7 cellular contexts compared by ENCODE assay signal in genomic region chr1:154352245-154352580, GRCh38. TPM values are rescaled to one million over a fixed set of nuclear protein-coding genes. Genes with fewer than 3 reads are reported as not detected.
A peak's percentile ranks its signal among the peaks of the same experiment; 100 is the strongest.
DNase-seq lines count a peak whose midpoint lies in the region; ATAC-seq and TF ChIP-seq lines count a peak whose summit lies in the region.

No MANE protein-coding gene starts in this region.

- ATAC-seq in GM18868 (IDR thresholded peaks at IDR 0.05; ENCODE audit: unreplicated experiment) = no peak

- H3K9me3 ChIP-seq in iPS-18a (ENCODE audit: control insufficient read depth, low read depth, low read length) (no peaks in the 10 kb centered on the region), spleen (no peaks in the 10 kb centered on the region)

- TF ChIP-seq CTCF in HFFc6 (IDR thresholded peaks at IDR 0.05) (no peak), spleen (IDR thresholded peaks at IDR 0.05 in 8 of 11, conservative IDR thresholded peaks at IDR 0.05 in 3 of 11) (no peak)

- intact Hi-C loops in activated T-helper 1 cell treated with anti-CD3 and anti-CD28 coated beads, Interleukin-12 subunit alpha, Interleukin-12 subunit beta, Interleukin-2, Interleukin-4 antibody, amounts not matched to agents 30 ng/mL and 10 ng/mL and 1 ng/mL, durations not matched to agents 14 hours and 24 hours and 36 hours (cut with micrococcal nuclease) = loop anchor here (2.0 to 5.0 kb wide), 3 partner anchors 35 to 125 kb away; no protein-coding TSS in a partner anchor
- intact Hi-C loops in spleen (cut with DNase I; ENCODE audit: low total_unique reads) = no loop called here

- H3K4me3 Mint-ChIP-seq in HFFc6 = peak overlapping the region; percentile 77
- peak overlapping the region; percentile 77 for H3K4me3 Mint-ChIP-seq in activated T-helper 1 cell treated with anti-CD3 and anti-CD28 coated beads, Interleukin-12 subunit alpha, Interleukin-12 subunit beta, Interleukin-2, Interleukin-4 antibody, amounts not matched to agents 30 ng/mL and 10 ng/mL and 1 ng/mL, durations not matched to agents 14 hours and 24 hours and 36 hours

- DNase-seq in HFFc6 = no peak
- no peak for DNase-seq in activated T-helper 1 cell treated with anti-CD3 and anti-CD28 coated beads, Interleukin-12 subunit alpha, Interleukin-12 subunit beta, Interleukin-2, Interleukin-4 antibody, amounts not matched to agents 30 ng/mL and 10 ng/mL and 1 ng/mL, durations not matched to agents 14 hours and 24 hours and 36 hours (ENCODE audit: low spot score)
- no peak for DNase-seq in spleen
- DNase-seq in HEK293T (ENCODE audit: extremely low spot score) = no peak
- DNase-seq in stimulated activated CD4-positive, alpha-beta T cell treated with anti-CD3 and anti-CD28 coated beads, Interleukin-1b, Interleukin-23, amount 100 ng/mL, for 48 hours = no peak

- CTCF ChIA-PET in HEK293T (lab: Yijun Ruan, JAX) = interaction anchor here (0.6 to 1.6 kb wide), 3 partner anchors 8 to 311 kb away, joined by 3 to 6 read pairs (median 3); no protein-coding TSS in a partner anchor

- H3K4me1 ChIP-seq in iPS-18a (ENCODE audit: control insufficient read depth, low read depth, low read length) (no peaks in the 10 kb centered on the region), spleen (peaks cover 12 to 41% (median 28%) of the 10 kb centered on the region in 6 donors)

- H3K36me3 ChIP-seq in iPS-18a (ENCODE audit: control insufficient read depth, low read depth, low read length) (peaks cover 15% of the 10 kb centered on the region), spleen (peaks cover 0 to 34% (median 19%) of the 10 kb centered on the region in 6 donors)

- peaks cover 30% of the 10 kb centered on the region for H3K27me3 ChIP-seq in iPS-18a (ENCODE audit: control insufficient read depth, insufficient read depth, low read length)
- H3K27me3 ChIP-seq in spleen (replicated peaks in 1 of 7) = peaks cover 0 to 20% (median 0%) of the 10 kb centered on the region in 7 donors

- peak overlapping the region; percentile 37 for H3K9ac ChIP-seq in iPS-18a (ENCODE audit: low read length)

- TF ChIP-seq POLR2A in spleen (IDR thresholded peaks at IDR 0.05) = no peak

- no peaks in the 10 kb centered on the region for H3K9me3 Mint-ChIP-seq in HFFc6
- H3K9me3 Mint-ChIP-seq in activated T-helper 1 cell treated with anti-CD3 and anti-CD28 coated beads, Interleukin-12 subunit alpha, Interleukin-12 subunit beta, Interleukin-2, Interleukin-4 antibody, amounts not matched to agents 30 ng/mL and 10 ng/mL and 1 ng/mL, durations not matched to agents 14 hours and 24 hours and 36 hours = no peaks in the 10 kb centered on the region

- H3K27ac Mint-ChIP-seq in HFFc6 = no peak overlapping the region
- no peak overlapping the region for H3K27ac Mint-ChIP-seq in activated T-helper 1 cell treated with anti-CD3 and anti-CD28 coated beads, Interleukin-12 subunit alpha, Interleukin-12 subunit beta, Interleukin-2, Interleukin-4 antibody, amounts not matched to agents 30 ng/mL and 10 ng/mL and 1 ng/mL, durations not matched to agents 14 hours and 24 hours and 36 hours

- peaks cover 17% of the 10 kb centered on the region; the same call in 1 of the 2 replicates for H3K36me3 Mint-ChIP-seq in HFFc6 (ENCODE audit: low read depth)
- peaks cover 19% of the 10 kb centered on the region for H3K36me3 Mint-ChIP-seq in activated T-helper 1 cell treated with anti-CD3 and anti-CD28 coated beads, Interleukin-12 subunit alpha, Interleukin-12 subunit beta, Interleukin-2, Interleukin-4 antibody, amounts not matched to agents 30 ng/mL and 10 ng/mL and 1 ng/mL, durations not matched to agents 14 hours and 24 hours and 36 hours (ENCODE audit: low read depth)

- 12 to 19% (median 16%) methylated on average over 9 of the region's 9 CpGs for WGBS in spleen, 5 donors

- H3K27me3 Mint-ChIP-seq in HFFc6 (ENCODE audit: insufficient read depth) = peaks cover 2% of the 10 kb centered on the region
- H3K27me3 Mint-ChIP-seq in activated T-helper 1 cell treated with anti-CD3 and anti-CD28 coated beads, Interleukin-12 subunit alpha, Interleukin-12 subunit beta, Interleukin-2, Interleukin-4 antibody, amounts not matched to agents 30 ng/mL and 10 ng/mL and 1 ng/mL, durations not matched to agents 14 hours and 24 hours and 36 hours (ENCODE audit: insufficient read depth) = peaks cover 5% of the 10 kb centered on the region

- POLR2A ChIA-PET in HEK293T (lab: Yijun Ruan, JAX) = no interaction called here

- H3K4me3 ChIP-seq in iPS-18a (ENCODE audit: low read length) (peak overlapping the region; percentile 83), spleen (peak overlapping the region; percentile 3 to 66 (median 28))

- H3K27ac ChIP-seq in iPS-18a (ENCODE audit: low read length) = no peak overlapping the region
- peak overlapping the region in 7 of 8 donors; percentile 4 to 79 (median 70) for H3K27ac ChIP-seq in spleen

- H3K4me1 Mint-ChIP-seq in HFFc6 (ENCODE audit: low read depth) = peaks cover 21% of the 10 kb centered on the region
- peaks cover 25% of the 10 kb centered on the region for H3K4me1 Mint-ChIP-seq in activated T-helper 1 cell treated with anti-CD3 and anti-CD28 coated beads, Interleukin-12 subunit alpha, Interleukin-12 subunit beta, Interleukin-2, Interleukin-4 antibody, amounts not matched to agents 30 ng/mL and 10 ng/mL and 1 ng/mL, durations not matched to agents 14 hours and 24 hours and 36 hours (ENCODE audit: low read depth)

TF ChIP-seq in HEK293T, 16 proteins besides CTCF, POLR2A, EP300 and RAD21:
- TF ChIP-seq FOXK2 (IDR thresholded peaks at IDR 0.05) = no peak
- no peak for TF ChIP-seq CTBP1 (IDR thresholded peaks at IDR 0.05; ENCODE audit: borderline replicate concordance)
- TF ChIP-seq ZNF384 (IDR thresholded peaks at IDR 0.05) = no peak
- TF ChIP-seq FOXM1 (IDR thresholded peaks at IDR 0.05; ENCODE audit: borderline replicate concordance) = no peak
- TF ChIP-seq ARNT (IDR thresholded peaks at IDR 0.05) = no peak
- TF ChIP-seq FOXA1 (IDR thresholded peaks at IDR 0.05) = no peak
- no peak for TF ChIP-seq ELF4 (IDR thresholded peaks at IDR 0.05)
- TF ChIP-seq, protein P1, sequence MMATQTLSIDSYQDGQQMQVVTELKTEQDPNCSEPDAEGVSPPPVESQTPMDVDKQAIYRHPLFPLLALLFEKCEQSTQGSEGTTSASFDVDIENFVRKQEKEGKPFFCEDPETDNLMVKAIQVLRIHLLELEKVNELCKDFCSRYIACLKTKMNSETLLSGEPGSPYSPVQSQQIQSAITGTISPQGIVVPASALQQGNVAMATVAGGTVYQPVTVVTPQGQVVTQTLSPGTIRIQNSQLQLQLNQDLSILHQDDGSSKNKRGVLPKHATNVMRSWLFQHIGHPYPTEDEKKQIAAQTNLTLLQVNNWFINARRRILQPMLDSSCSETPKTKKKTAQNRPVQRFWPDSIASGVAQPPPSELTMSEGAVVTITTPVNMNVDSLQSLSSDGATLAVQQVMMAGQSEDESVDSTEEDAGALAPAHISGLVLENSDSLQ (IDR thresholded peaks at IDR 0.05) = no peak
- no peak for TF ChIP-seq SP1 (IDR thresholded peaks at IDR 0.05)
- TF ChIP-seq NFRKB (IDR thresholded peaks at IDR 0.05) = no peak
- TF ChIP-seq SUZ12 (IDR thresholded peaks at IDR 0.05) = no peak
- TF ChIP-seq TARDBP (IDR thresholded peaks at IDR 0.05) = no peak
TF ChIP-seq in HEK293T: peak in this region for 0.

RNA-seq across cellular contexts. Expression of gene ATP8B2, which starts 26.9 kb away (rescaled TPM):
- total RNA-seq in HFFc6 (2021; fragmentation: NEBNext Ultra II Directional; extraction: Animal tissue kit (Norgen Biotek cat#: 25700)) = 100 to 1,000 TPM in 4 of 6 experiments, 10 to 100 TPM in 2; 91.3 to 119 (median 107) TPM
- 50.1 and 54.9 TPM in 2 replicates for total RNA-seq in activated T-helper 1 cell treated with anti-CD3 and anti-CD28 coated beads, Interleukin-12 subunit alpha, Interleukin-12 subunit beta, Interleukin-2, Interleukin-4 antibody, amounts not matched to agents 30 ng/mL and 10 ng/mL and 1 ng/mL, durations not matched to agents 14 hours and 24 hours and 36 hours
- 100 to 1,000 TPM in 2 of 7 donors, 10 to 100 TPM in 5; 42.3 to 107 (median 66.7) TPM for total RNA-seq in spleen
- polyA plus RNA-seq in spleen = 10 to 100 TPM in 1 of 3 donors, 1 to 10 TPM in 2; 5.4 to 17.0 (median 6.4) TPM

RNA-seq across cellular contexts. Expression of gene AQP10, which starts 31.3 kb away (rescaled TPM):
- total RNA-seq in HFFc6 (2021; fragmentation: NEBNext Ultra II Directional; extraction: Animal tissue kit (Norgen Biotek cat#: 25700)) = not detected
- not detected in 2 replicates for total RNA-seq in activated T-helper 1 cell treated with anti-CD3 and anti-CD28 coated beads, Interleukin-12 subunit alpha, Interleukin-12 subunit beta, Interleukin-2, Interleukin-4 antibody, amounts not matched to agents 30 ng/mL and 10 ng/mL and 1 ng/mL, durations not matched to agents 14 hours and 24 hours and 36 hours
- total RNA-seq in spleen = 1 to 10 TPM in 4 of 7 donors, under 1 TPM in 3; 0.28 to 3.1 (median 1.3) TPM
- polyA plus RNA-seq in spleen = under 1 TPM; 0.09 to 0.19 (median 0.15) TPM

RNA-seq across cellular contexts. Expression of gene IL6R, which starts 52.9 kb away (rescaled TPM):
- 1 to 10 TPM; 2.0 to 3.9 (median 2.3) TPM for total RNA-seq in HFFc6 (2021; fragmentation: NEBNext Ultra II Directional; extraction: Animal tissue kit (Norgen Biotek cat#: 25700))
- total RNA-seq in activated T-helper 1 cell treated with anti-CD3 and anti-CD28 coated beads, Interleukin-12 subunit alpha, Interleukin-12 subunit beta, Interleukin-2, Interleukin-4 antibody, amounts not matched to agents 30 ng/mL and 10 ng/mL and 1 ng/mL, durations not matched to agents 14 hours and 24 hours and 36 hours = 4.9 and 5.0 TPM in 2 replicates
- 10 to 100 TPM; 40.3 to 74.5 (median 55.5) TPM for total RNA-seq in spleen
- 1 to 10 TPM; 2.8 to 6.1 (median 3.9) TPM for polyA plus RNA-seq in spleen
